ENCODE assay signal across 18 cellular contexts in the genomic region with DNA sequence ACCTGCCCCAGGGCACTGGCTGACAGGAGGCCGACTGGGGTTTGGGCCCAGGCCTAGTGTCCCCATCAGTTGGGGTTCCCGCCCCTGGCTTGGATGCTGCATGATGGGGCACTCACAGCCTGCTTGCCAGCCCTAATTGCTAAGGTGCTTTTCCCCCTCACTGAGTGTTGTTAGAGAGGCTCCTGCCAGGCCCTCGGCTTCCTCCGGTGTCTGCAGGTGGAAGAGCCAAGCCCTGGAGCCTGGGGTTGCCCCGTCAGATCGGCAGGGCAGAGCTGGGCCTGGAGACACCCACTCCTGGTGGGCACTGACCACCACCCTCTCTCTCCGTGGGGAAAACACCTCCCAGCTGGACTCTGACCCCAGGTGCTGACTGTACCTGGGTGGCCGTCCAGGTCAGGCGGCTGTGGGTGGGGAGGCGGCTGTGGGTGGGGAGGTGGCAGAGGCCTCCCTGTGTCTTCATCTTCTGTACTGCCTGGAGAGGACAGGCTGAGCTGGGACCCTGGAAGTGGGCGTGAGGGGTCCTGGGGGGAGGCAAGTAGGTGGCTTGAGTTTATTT. TPM values are rescaled to one million over a fixed set of nuclear protein-coding genes. Genes with fewer than 3 reads are reported as not detected.
A peak's percentile ranks its signal among the peaks of the same experiment; 100 is the strongest.
DNase-seq lines count a peak whose midpoint lies in the region; ATAC-seq, FAIRE-seq and TF ChIP-seq lines count a peak whose summit lies in the region.
"Had no signal": no experiment of that assay in that cellular context is flagged by ENCODE, and none has a peak within 500 bp of the region (broad histone marks: within the 10 kb centered on the region; RNA-seq: fewer than 3 reads in every experiment).

No MANE protein-coding gene starts in this region.

- no peak for ATAC-seq in RWPE2 (ENCODE audit: low read depth)
- peak; percentile 32 for ATAC-seq in left colon
- ATAC-seq in GM21367 (IDR thresholded peaks at IDR 0.05; ENCODE audit: unreplicated experiment): no peak

- H3K36me3 ChIP-seq in HEK293 (ENCODE audit: control insufficient read depth in 2 of 2, insufficient read depth in 1 of 2, low read length in 2 of 2) (no peaks in the 10 kb centered on the region), RWPE2 (ENCODE audit: low read depth) (no peaks in the 10 kb centered on the region), small intestine (ENCODE audit: control insufficient read depth in 2 of 2, insufficient read depth in 2 of 2, low read length in 2 of 2) (no peaks in the 10 kb centered on the region)
- H3K36me3 ChIP-seq: BE2C had no signal

- TF ChIP-seq CTCF in HEK293 (tag by site-specific recombination; IDR thresholded peaks at IDR 0.05) (no peak), RWPE2 (IDR thresholded peaks at IDR 0.05; ENCODE audit: poor library complexity, severe bottlenecking) (no peak)

- no peak for FAIRE-seq in small intestine (lab: Jason Lieb, UNC)
- FAIRE-seq: A549, GM12892 had no signal

- no peak overlapping the region for H3K4me3 Mint-ChIP-seq in activated T-cell treated with anti-CD3 and anti-CD28 coated beads, Interleukin-2, amount 50 U/mL, for 24 hours
- H3K4me3 Mint-ChIP-seq: CD4-positive, alpha-beta memory T cell had no signal

- no peak overlapping the region for H3K27ac Mint-ChIP-seq in activated T-cell treated with anti-CD3 and anti-CD28 coated beads, Interleukin-2, amount 50 U/mL, for 24 hours
- H3K27ac Mint-ChIP-seq: CD4-positive, alpha-beta memory T cell had no signal

- peaks cover 8% of the 10 kb centered on the region for H3K4me1 Mint-ChIP-seq in activated T-cell treated with anti-CD3 and anti-CD28 coated beads, Interleukin-2, amount 50 U/mL, for 24 hours (ENCODE audit: low read depth)

- no peak overlapping the region for H3K27ac ChIP-seq in HEK293 (ENCODE audit: extremely low read depth, low read depth, low read length)
- H3K27ac ChIP-seq in RWPE2 (ENCODE audit: poor library complexity, severe bottlenecking): no peak overlapping the region
- H3K27ac ChIP-seq in small intestine (ENCODE audit: low read depth in 1 of 2, low read length in 1 of 2): peak overlapping the region; percentile 79 to 84
- H3K27ac ChIP-seq: A549, C4-2B had no signal

- POLR2A ChIA-PET in HEK293 (lab: Yijun Ruan, JAX): no interaction called here

- H3K36me3 Mint-ChIP-seq in activated T-cell treated with anti-CD3 and anti-CD28 coated beads, Interleukin-2, amount 50 U/mL, for 24 hours (ENCODE audit: low read depth): no peaks in the 10 kb centered on the region
- H3K36me3 Mint-ChIP-seq: CD4-positive, alpha-beta memory T cell had no signal

- no peaks in the 10 kb centered on the region for H3K27me3 Mint-ChIP-seq in activated T-cell treated with anti-CD3 and anti-CD28 coated beads, Interleukin-2, amount 50 U/mL, for 24 hours
- H3K27me3 Mint-ChIP-seq: CD4-positive, alpha-beta memory T cell had no signal

- DNase-seq in RWPE2 (ENCODE audit: low spot score): peak; percentile 88
- DNase-seq in left colon: peak; percentile 64 to 75
- DNase-seq in small intestine: peak; percentile 75
- no peak for DNase-seq in activated T-cell treated with anti-CD3 and anti-CD28 coated beads, Interleukin-2, amount 50 U/mL, for 24 hours
- no peak for DNase-seq in NCI-H2171 (lab: John Stamatoyannopoulos, UW)
- DNase-seq: BE2C; CD4-positive, alpha-beta memory T cell; COR-L47; DND-41; GDM1; H7 had no signal

- H3K9me3 ChIP-seq in HEK293 (ENCODE audit: control insufficient read depth, insufficient read depth, low read depth, low read length): no peaks in the 10 kb centered on the region
- no peaks in the 10 kb centered on the region for H3K9me3 ChIP-seq in RWPE2 (ENCODE audit: severe bottlenecking)
- H3K9me3 ChIP-seq in small intestine (ENCODE audit: control insufficient read depth, low read depth): no peaks in the 10 kb centered on the region
- H3K9me3 ChIP-seq: A549, BE2C had no signal

- peaks cover 4% of the 10 kb centered on the region; the same call in 1 of the 2 replicates for H3K4me1 ChIP-seq in HEK293 (ENCODE audit: control insufficient read depth, insufficient read depth, low read length)
- H3K4me1 ChIP-seq in RWPE2 (ENCODE audit: insufficient read depth, poor library complexity, severe bottlenecking): no peaks in the 10 kb centered on the region
- peaks cover 0 to 2% of the 10 kb centered on the region in 2 donors for H3K4me1 ChIP-seq in small intestine (ENCODE audit: control insufficient read depth in 2 of 2, insufficient read depth in 1 of 2, low read depth in 1 of 2, low read length in 1 of 2)

- intact Hi-C loops in left colon (cut with DNase I, micrococcal nuclease): no loop called here

- CTCF ChIA-PET in HEK293 (lab: Yijun Ruan, JAX): interaction anchor here (0.6 to 0.7 kb wide), 2 partner anchors 30 to 82 kb away, joined by 3 to 5 read pairs; no protein-coding TSS in a partner anchor

- no peaks in the 10 kb centered on the region for H3K9me3 Mint-ChIP-seq in activated T-cell treated with anti-CD3 and anti-CD28 coated beads, Interleukin-2, amount 50 U/mL, for 24 hours
- H3K9me3 Mint-ChIP-seq: CD4-positive, alpha-beta memory T cell had no signal

- WGBS in small intestine, 3 donors: 17 to 67% (median 34%) methylated on average over 11 of the region's 11 CpGs

- H3K27me3 ChIP-seq in RWPE2 (ENCODE audit: insufficient read depth, poor library complexity, severe bottlenecking) (no peaks in the 10 kb centered on the region), small intestine (ENCODE audit: control insufficient read depth in 2 of 2, insufficient read depth in 2 of 2, low read length in 2 of 2) (no peaks in the 10 kb centered on the region)
- H3K27me3 ChIP-seq: BE2C had no signal

- H3K4me3 ChIP-seq in HEK293 (ENCODE audit: low read depth, low read length): no peak overlapping the region
- no peak overlapping the region for H3K4me3 ChIP-seq in RWPE2 (ENCODE audit: severe bottlenecking)
- no peak overlapping the region for H3K4me3 ChIP-seq in small intestine (ENCODE audit: low read depth in 1 of 2, low read length in 2 of 2)
- H3K4me3 ChIP-seq: A549 had no signal

TF ChIP-seq in HEK293, 187 proteins besides CTCF, POLR2A, EP300 and RAD21:
- TF ChIP-seq EGR2 (tag by site-specific recombination; IDR thresholded peaks at IDR 0.05; ENCODE audit: low read depth) (peak; percentile 61; the same call in 1 of the 2 replicates), ZNF354C (tag by site-specific recombination; IDR thresholded peaks at IDR 0.05; ENCODE audit: borderline replicate concordance, low read depth) (no peak), ZBTB17 (tag by site-specific recombination; IDR thresholded peaks at IDR 0.05) (0 out of 2 replicates have a peak, but pooled peaks have one; percentile 12), ZFHX2 (tag by site-specific recombination; conservative IDR thresholded peaks at IDR 0.05) (peak; percentile 67)

RNA-seq across cellular contexts. Expression of a gene that starts 6.0 kb away (rescaled TPM):
- total RNA-seq in left colon: 1 to 10 TPM; 7.8 to 9.5 TPM
- 1 to 10 TPM; 1.3 to 4.7 (median 2.4) TPM for polyA plus RNA-seq in small intestine

RNA-seq across cellular contexts. Expression of a gene that starts 14.2 kb away (rescaled TPM):
- 1 to 10 TPM; 4.8 to 6.7 TPM for total RNA-seq in left colon
- 10 to 100 TPM in 2 of 3 donors, 1 to 10 TPM in 1; 8.0 to 28.0 (median 14.9) TPM for polyA plus RNA-seq in small intestine
- total RNA-seq: CD4-positive, alpha-beta memory T cell; H7; HT1080 had no signal
- polyA plus RNA-seq: A549; AG04450; CD4-positive, alpha-beta memory T cell had no signal

RNA-seq across cellular contexts. Expression of a gene that starts 26.2 kb away (rescaled TPM):
- total RNA-seq in left colon: 1,000 to 10,000 TPM; 1,150 to 1,291 TPM
- polyA plus RNA-seq in small intestine: 1,000 to 10,000 TPM; 2,545 to 8,814 (median 4,142) TPM

RNA-seq across cellular contexts. Expression of a gene that starts 46.0 kb away (rescaled TPM):
- 10 to 100 TPM; 18.2 to 45.8 TPM for total RNA-seq in left colon
- polyA plus RNA-seq in small intestine: 10 to 100 TPM in 1 of 3 donors, 1 to 10 TPM in 2; 1.3 to 39.8 (median 6.2) TPM
- polyA plus RNA-seq: CD4-positive, alpha-beta memory T cell had no signal

Comparison
In these comparisons a context has a peak if more than half of its experiments do, and no peak if none do; other contexts are left out.
1. H3K27ac ChIP-seq: peak in small intestine (2 of 2); none in HEK293 (single experiment) and RWPE2 (single experiment).
2. DNase-seq: peak in RWPE2 (single experiment), left colon (2 of 2) and small intestine (single experiment); none in activated T-cell treated with anti-CD3 and anti-CD28 coated beads, Interleukin-2, amount 50 U/mL, for 24 hours (single experiment) and NCI-H2171 (single experiment).